In the genomic region with DNA sequence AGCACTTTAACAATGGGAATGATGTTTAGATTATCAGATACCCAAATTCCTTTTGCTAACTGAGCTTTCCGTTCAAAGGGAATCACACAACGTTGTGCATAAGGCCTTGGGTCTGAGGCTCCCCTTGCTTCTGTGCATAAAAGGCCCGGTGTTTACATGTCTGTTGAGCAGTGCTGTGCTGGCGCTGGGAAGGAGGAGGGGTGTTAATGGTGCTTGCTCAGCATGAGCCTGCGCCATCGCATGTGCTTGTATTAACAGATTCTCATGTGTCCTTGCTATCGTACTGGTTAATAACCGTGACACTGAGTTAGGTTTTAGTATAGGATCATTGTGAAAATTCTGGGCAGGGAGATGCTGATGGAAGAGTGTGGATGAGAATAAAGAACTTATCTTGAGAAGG, we compare ENCODE assay signal across 13 cellular contexts.
DNase-seq lines count a peak whose midpoint lies in the region; ATAC-seq and TF ChIP-seq lines count a peak whose summit lies in the region.
"Had no signal": no experiment of that assay in that cellular context is flagged by ENCODE, and none has a peak within 500 bp of the region (broad histone marks: within the 10 kb centered on the region; RNA-seq: fewer than 3 reads in every experiment).

No MANE protein-coding gene starts in this region.

- no peaks in the 10 kb centered on the region for H3K27me3 Mint-ChIP-seq in Caco-2 (ENCODE audit: insufficient read depth, unreplicated experiment)
- H3K27me3 Mint-ChIP-seq in nephron (ENCODE audit: low read depth): no peaks in the 10 kb centered on the region

- CTCF ChIA-PET in Caco-2 (lab: Charles Lee): interaction anchor here (0.6 kb wide), 1 partner anchor 363 kb away, joined by 3 read pairs; no protein-coding TSS in a partner anchor

- ATAC-seq in GM19328 (IDR thresholded peaks at IDR 0.05; ENCODE audit: unreplicated experiment) (no peak), heart right ventricle (no peak)

- BruUV-seq in Caco-2 (replicated peaks; lab: Mats Ljungman, UMichigan): no TSS peak

- H3K9me3 Mint-ChIP-seq in Caco-2 (ENCODE audit: unreplicated experiment): no peaks in the 10 kb centered on the region
- no peaks in the 10 kb centered on the region for H3K9me3 Mint-ChIP-seq in nephron

- DNase-seq in Caco-2 (peak in 1 of 2 experiments; percentile 47), NCI-H146 (lab: John Stamatoyannopoulos, UW) (peak; percentile 64), choroid plexus epithelial cell (ENCODE audit: low read depth) (peak; percentile 28), NCI-H1436 treated with DMSO at 0.1 percent for 48 hours (lab: John Stamatoyannopoulos, UW) (no peak), heart right ventricle (no peak), DMS53 (lab: John Stamatoyannopoulos, UW) (no peak)
- DNase-seq: dermis blood vessel endothelial cell, GF-D8, KG1, NCI-H1930, WERI-Rb-1 had no signal

- H3K4me3 ChIP-seq in Caco-2 (ENCODE audit: low read depth, low read length) (no peak overlapping the region), choroid plexus epithelial cell (ENCODE audit: low read depth, low read length) (no peak overlapping the region), heart right ventricle (no peak overlapping the region)

- 88 to 92% methylated on average over 8 of the region's 8 CpGs for WGBS in heart right ventricle, 2 donors

- H3K4me1 ChIP-seq in Caco-2 (no peaks in the 10 kb centered on the region), heart right ventricle (peaks cover 3 to 62% (median 44%) of the 10 kb centered on the region in 9 donors)

- no peaks in the 10 kb centered on the region for H3K9me3 ChIP-seq in Caco-2
- no peaks in the 10 kb centered on the region for H3K9me3 ChIP-seq in heart right ventricle

- intact Hi-C loops in Caco-2 (cut with micrococcal nuclease; ENCODE audit: unreplicated experiment): no loop called here
- intact Hi-C loops in heart right ventricle (cut with DNase I): no loop called here

- no peaks in the 10 kb centered on the region for H3K27me3 ChIP-seq in Caco-2 (replicated peaks; ENCODE audit: control insufficient read depth, insufficient read depth, low read length)
- no peaks in the 10 kb centered on the region for H3K27me3 ChIP-seq in heart right ventricle

- no peaks in the 10 kb centered on the region for H3K36me3 ChIP-seq in Caco-2 (ENCODE audit: control insufficient read depth, insufficient read depth, low read length)
- peaks cover 0 to 73% (median 14%) of the 10 kb centered on the region in 9 donors for H3K36me3 ChIP-seq in heart right ventricle
- H3K36me3 ChIP-seq: WERI-Rb-1 had no signal

- H3K27ac Mint-ChIP-seq in Caco-2 (ENCODE audit: unreplicated experiment) (peak overlapping the region; percentile 62), nephron (peak overlapping the region; percentile 85 to 92 (median 88))

- peak overlapping the region in 1 of 10 donors; percentile 11 for H3K27ac ChIP-seq in heart right ventricle
- H3K27ac ChIP-seq: WERI-Rb-1 had no signal

- TF ChIP-seq CTCF in Caco-2 (IDR thresholded peaks at IDR 0.05; ENCODE audit: insufficient read depth in 1 of 2, low read depth in 1 of 2, low read length in 1 of 2, severe bottlenecking in 1 of 2, unreplicated experiment in 1 of 2): no peak
- no peak for TF ChIP-seq CTCF in choroid plexus epithelial cell (conservative IDR thresholded peaks at IDR 0.05; ENCODE audit: low read depth, low read length)
- no peak for TF ChIP-seq CTCF in nephron (IDR thresholded peaks at IDR 0.05; ENCODE audit: unreplicated experiment in 3 of 3)
- TF ChIP-seq CTCF in heart right ventricle (IDR thresholded peaks at IDR 0.05): no peak

- H3K4me1 Mint-ChIP-seq in Caco-2 (ENCODE audit: low read depth, unreplicated experiment): peaks cover 19% of the 10 kb centered on the region
- peaks cover 61% of the 10 kb centered on the region for H3K4me1 Mint-ChIP-seq in nephron

- H3K36me3 Mint-ChIP-seq in Caco-2 (ENCODE audit: insufficient read depth, unreplicated experiment) (peaks cover 6% of the 10 kb centered on the region), nephron (ENCODE audit: low read depth) (peaks cover 47% of the 10 kb centered on the region)

- H3K4me3 Mint-ChIP-seq in Caco-2 (ENCODE audit: unreplicated experiment) (peak overlapping the region; percentile 13), nephron (peak overlapping the region in 1 of 3 experiments; percentile 2)

- POLR2A ChIA-PET in Caco-2 (lab: Charles Lee): interaction anchor here (0.6 kb wide), 1 partner anchor 17 kb away, joined by 6 read pairs; no protein-coding TSS in a partner anchor

Comparison
In these comparisons a context has a peak if more than half of its experiments do, and no peak if none do; other contexts are left out.
1. DNase-seq: peak in NCI-H146 (single experiment) and choroid plexus epithelial cell (single experiment); none in NCI-H1436 treated with DMSO at 0.1 percent for 48 hours (single experiment), heart right ventricle (0 of 2) and DMS53 (single experiment).